In the genomic region with DNA sequence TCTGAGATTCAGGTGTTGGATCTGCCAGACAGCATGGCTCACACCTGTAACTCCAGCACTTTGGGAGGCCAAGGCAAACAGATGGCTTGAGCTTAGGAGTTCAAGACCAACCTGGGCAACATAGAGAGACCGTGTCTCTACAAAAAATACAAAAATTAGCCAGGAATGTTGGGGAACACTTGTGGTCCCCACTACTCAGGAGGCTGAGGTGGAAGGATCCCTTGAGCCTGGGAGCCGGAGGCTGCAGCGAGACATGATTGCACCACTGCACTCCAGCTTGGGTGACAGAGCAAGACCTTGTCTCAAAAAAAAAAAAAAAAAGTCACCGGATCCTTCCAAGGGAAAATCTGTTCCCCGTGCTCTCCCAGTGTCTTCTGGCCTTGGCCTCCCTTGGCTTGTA, we compare ENCODE assay signal across 3 cellular contexts.
"Had no signal": no experiment of that assay in that cellular context is flagged by ENCODE, and none has a peak within 500 bp of the region (broad histone marks: within the 10 kb centered on the region; RNA-seq: fewer than 3 reads in every experiment).

No MANE protein-coding gene starts in this region.

- ATAC-seq: GM12878 had no signal

- H3K4me3 ChIP-seq: GM12878 had no signal

- DNase-seq: GDM1, GF-D8 had no signal
